In genomic region chr2:121090088-121090715, GRCh38 we compare ENCODE assay signal across 14 cellular contexts.
A peak's percentile ranks its signal among the peaks of the same experiment; 100 is the strongest.
DNase-seq lines count a peak whose midpoint lies in the region; ATAC-seq and TF ChIP-seq lines count a peak whose summit lies in the region.
"Had no signal": no experiment of that assay in that cellular context is flagged by ENCODE, and none has a peak within 500 bp of the region (broad histone marks: within the 10 kb centered on the region; RNA-seq: fewer than 3 reads in every experiment).

No MANE protein-coding gene starts in this region.

- H3K27me3 ChIP-seq in sigmoid colon = no peaks in the 10 kb centered on the region
- H3K27me3 ChIP-seq: BLaER1 had no signal

- H3K4me1 ChIP-seq in sigmoid colon = peaks cover 0 to 14% (median 1%) of the 10 kb centered on the region in 4 donors

- no peak for TF ChIP-seq EP300 in sigmoid colon (IDR thresholded peaks at IDR 0.05)

- H3K27ac Mint-ChIP-seq in chondrocyte (ENCODE audit: unreplicated experiment) = no peak overlapping the region
- H3K27ac Mint-ChIP-seq: CD4-positive, CD25-positive, alpha-beta regulatory T cell had no signal

- intact Hi-C loops in sigmoid colon (cut with DNase I) = no loop called here

- peak; percentile 26 for DNase-seq in NCI-H2029 (lab: John Stamatoyannopoulos, UW)
- no peak for DNase-seq in NCI-H2029 treated with DMSO at 0.1 percent for 48 hours (lab: John Stamatoyannopoulos, UW)
- peak; percentile 55 for DNase-seq in NCI-H69 (lab: John Stamatoyannopoulos, UW)
- peak; percentile 65 for DNase-seq in chondrocyte (ENCODE audit: low spot score)
- DNase-seq in sigmoid colon = peak; percentile 50
- no peak for DNase-seq in putamen (ENCODE audit: low spot score)
- DNase-seq: 8988T; AML-193; CD4-positive, CD25-positive, alpha-beta regulatory T cell; DMS79 treated with DMSO at 0.1 percent for 48 hours; EL had no signal

- no peaks in the 10 kb centered on the region for H3K9me3 ChIP-seq in sigmoid colon

- 75 to 87% methylated on average over 18 of the region's 18 CpGs for WGBS in sigmoid colon, 2 donors

- TF ChIP-seq POLR2A in sigmoid colon (IDR thresholded peaks at IDR 0.05) = no peak

- no peaks in the 10 kb centered on the region for H3K36me3 Mint-ChIP-seq in chondrocyte (ENCODE audit: low read depth)
- H3K36me3 Mint-ChIP-seq: CD4-positive, CD25-positive, alpha-beta regulatory T cell had no signal

- H3K9me3 Mint-ChIP-seq in chondrocyte (ENCODE audit: low read depth) = no peaks in the 10 kb centered on the region

- peaks cover 2% of the 10 kb centered on the region for H3K4me1 Mint-ChIP-seq in chondrocyte (ENCODE audit: low read depth)
- H3K4me1 Mint-ChIP-seq: CD4-positive, CD25-positive, alpha-beta regulatory T cell had no signal

- no peak overlapping the region for H3K27ac ChIP-seq in sigmoid colon
- H3K27ac ChIP-seq: BLaER1 had no signal

- no peak for ATAC-seq in HG03442 (IDR thresholded peaks at IDR 0.05; ENCODE audit: unreplicated experiment)
- no peak for ATAC-seq in HG03135 (IDR thresholded peaks at IDR 0.05; ENCODE audit: unreplicated experiment)

- no peak overlapping the region for H3K4me3 Mint-ChIP-seq in chondrocyte (ENCODE audit: unreplicated experiment)
- H3K4me3 Mint-ChIP-seq: CD4-positive, CD25-positive, alpha-beta regulatory T cell had no signal

- no peaks in the 10 kb centered on the region for H3K36me3 ChIP-seq in sigmoid colon
- H3K36me3 ChIP-seq: BLaER1 had no signal

- H3K4me3 ChIP-seq in sigmoid colon = no peak overlapping the region
- H3K4me3 ChIP-seq: BLaER1 had no signal

- no peak for TF ChIP-seq CTCF in chondrocyte (IDR thresholded peaks at IDR 0.05)
- TF ChIP-seq CTCF in sigmoid colon (IDR thresholded peaks at IDR 0.05) = no peak

- H3K27me3 Mint-ChIP-seq in chondrocyte (ENCODE audit: low read depth) = peaks cover 22% of the 10 kb centered on the region
- H3K27me3 Mint-ChIP-seq: CD4-positive, CD25-positive, alpha-beta regulatory T cell had no signal

Comparison
In these comparisons a context has a peak if more than half of its experiments do, and no peak if none do; other contexts are left out.
1. DNase-seq: peak in NCI-H2029 (single experiment), NCI-H69 (single experiment), chondrocyte (single experiment) and sigmoid colon (single experiment); none in NCI-H2029 treated with DMSO at 0.1 percent for 48 hours (single experiment) and putamen (single experiment).